In genomic region chr4:78673258-78673817, GRCh38 we compare ENCODE assay signal across 1 cellular context.
TF ChIP-seq lines count a peak whose summit lies in the region.

No MANE protein-coding gene starts in this region.

TF ChIP-seq in SK-N-SH, 30 proteins besides CTCF, POLR2A, EP300 and RAD21 (continued from another document):
- no peak for TF ChIP-seq FOXM1 (IDR thresholded peaks at IDR 0.05; ENCODE audit: low read depth)
